In the genomic region with DNA sequence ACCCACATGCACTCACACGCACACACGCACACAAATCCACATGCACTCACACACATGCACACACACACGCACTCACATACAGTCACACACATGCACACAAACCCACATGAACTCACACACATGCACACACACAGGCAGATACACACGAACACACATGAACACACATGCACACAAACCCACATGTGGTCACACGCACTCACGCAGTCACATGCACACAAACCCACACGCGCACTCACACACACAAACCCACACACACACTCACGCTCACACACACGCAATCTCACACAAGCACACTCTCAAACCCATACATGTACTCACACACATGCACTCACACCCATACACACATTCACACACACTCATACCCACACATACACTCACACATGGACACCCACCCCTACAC, we compare ENCODE assay signal across 21 cellular contexts.
"Had no signal": no experiment of that assay in that cellular context is flagged by ENCODE, and none has a peak within 500 bp of the region (broad histone marks: within the 10 kb centered on the region; RNA-seq: fewer than 3 reads in every experiment).

No MANE protein-coding gene starts in this region.

- H3K27ac ChIP-seq: RWPE1, SJCRH30 had no signal

- H3K27me3 ChIP-seq: MG63 had no signal

- ATAC-seq: Panc1, PC-3, SK-N-SH treated with all-trans-retinoic acid at 6 μM for 48 hours had no signal

- DNase-seq: Karpas-422; KG1; MG63; NCI-H1092 treated with DMSO at 0.1 percent for 48 hours; NCI-H187; NCI-H2029; NCI-H2081 treated with DMSO at 0.1 percent for 48 hours; NCI-H2171; NCI-H226; NCI-H446; NCI-H510A; NCI-H524 treated with DMSO at 0.1 percent for 48 hours; NCI-H774; NK-92 treated with Interleukin-12 subunit alpha and Interleukin-12 subunit beta, amount 100 ng/mL, for 24 hours; PC-3; SHP77; SJCRH30; T-helper 1 cell had no signal

- H3K4me3 ChIP-seq: MG63, SJCRH30 had no signal

- H3K9me3 ChIP-seq: MG63, SJCRH30 had no signal

- H3K36me3 ChIP-seq: MG63, SJCRH30 had no signal

- H3K4me1 ChIP-seq: SJCRH30 had no signal
